Comparison of ENCODE assay signal across 8 cellular contexts in the genomic region with DNA sequence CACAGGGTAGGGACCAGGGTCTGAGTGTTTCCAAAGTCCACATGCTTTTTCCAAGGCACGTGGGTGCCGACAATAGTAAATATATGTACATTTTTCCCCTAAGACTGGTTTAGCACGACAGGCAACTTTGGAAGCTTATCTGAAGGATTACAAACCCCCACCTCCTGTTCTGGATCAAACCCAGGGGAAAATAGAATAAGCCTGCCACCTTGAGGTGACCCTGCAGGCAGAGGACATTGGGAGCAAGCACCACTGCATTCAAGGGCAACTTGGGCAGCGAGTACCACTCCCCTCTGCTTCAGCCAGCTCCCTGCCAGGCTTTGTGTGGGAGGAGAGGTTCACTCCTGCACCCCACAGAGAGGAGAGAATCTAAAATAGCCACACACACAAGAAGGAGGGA. TPM values are rescaled to one million over a fixed set of nuclear protein-coding genes. Genes with fewer than 3 reads are reported as not detected.
DNase-seq lines count a peak whose midpoint lies in the region; ATAC-seq, FAIRE-seq and TF ChIP-seq lines count a peak whose summit lies in the region.

No MANE protein-coding gene starts in this region.

- TF ChIP-seq CTCF in A673 (conservative IDR thresholded peaks at IDR 0.05; ENCODE audit: low read depth, low read length) (peak; percentile 40; the same call in 1 of the 2 replicates), GM23338 (conservative IDR thresholded peaks at IDR 0.05; ENCODE audit: low read depth in 2 of 2) (peak; percentile 58 to 88), epithelial cell of esophagus (IDR thresholded peaks at IDR 0.05; ENCODE audit: insufficient read depth, low read depth, low read length, missing control alignments) (peak; percentile 45), pancreas (IDR thresholded peaks at IDR 0.05) (no peak)

- H3K27ac Mint-ChIP-seq in GM23338 = no peak overlapping the region
- no peak overlapping the region for H3K27ac Mint-ChIP-seq in activated CD4-positive, alpha-beta memory T cell treated with anti-CD3 and anti-CD28 coated beads for 36 hours

- no peaks in the 10 kb centered on the region for H3K36me3 ChIP-seq in A673 (ENCODE audit: insufficient read depth, low read length, poor library complexity, severe bottlenecking)
- H3K36me3 ChIP-seq in GM23338 (ENCODE audit: insufficient read depth) = no peaks in the 10 kb centered on the region
- no peaks in the 10 kb centered on the region for H3K36me3 ChIP-seq in pancreas

- no peaks in the 10 kb centered on the region for H3F3A ChIP-seq in GM23338 (replicated peaks; ENCODE audit: low read depth)

- BruUV-seq in A673 (replicated peaks; lab: Mats Ljungman, UMichigan) = no TSS peak

- no peaks in the 10 kb centered on the region for H4K20me1 ChIP-seq in GM23338 (replicated peaks; ENCODE audit: insufficient read depth)

- H3K27me3 ChIP-seq in A673 (replicated peaks; ENCODE audit: insufficient read depth, low read depth, low read length, poor library complexity) = peaks cover 13% of the 10 kb centered on the region
- no peaks in the 10 kb centered on the region for H3K27me3 ChIP-seq in GM23338 (ENCODE audit: insufficient read depth)
- no peaks in the 10 kb centered on the region for H3K27me3 ChIP-seq in pancreas

- H3K4me3 ChIP-seq in A673 (ENCODE audit: low read depth, low read length, poor library complexity, severe bottlenecking) (no peak overlapping the region), GM23338 (no peak overlapping the region), epithelial cell of esophagus (ENCODE audit: low read length) (no peak overlapping the region), pancreas (no peak overlapping the region)

- H3K4me1 Mint-ChIP-seq in GM23338 = peaks cover 10% of the 10 kb centered on the region; the same call in 2 of the 3 replicates
- no peaks in the 10 kb centered on the region for H3K4me1 Mint-ChIP-seq in activated CD4-positive, alpha-beta memory T cell treated with anti-CD3 and anti-CD28 coated beads for 36 hours (ENCODE audit: low read depth)

- H3K27ac ChIP-seq in A673 (ENCODE audit: low read depth, low read length, poor library complexity, severe bottlenecking) (no peak overlapping the region), GM23338 (ENCODE audit: low read depth) (no peak overlapping the region), pancreas (no peak overlapping the region)

- WGBS in pancreas, 2 donors = 9 to 17% methylated on average over 4 of the region's 4 CpGs

- H3K4me2 ChIP-seq in GM23338 = 0 out of 2 replicates have a peak overlapping the region, but pooled peaks have one; percentile 25

- H3K27me3 Mint-ChIP-seq in GM23338 (ENCODE audit: insufficient read depth, low read depth, poor library complexity) = no peaks in the 10 kb centered on the region
- H3K27me3 Mint-ChIP-seq in activated CD4-positive, alpha-beta memory T cell treated with anti-CD3 and anti-CD28 coated beads for 36 hours = peaks cover 4% of the 10 kb centered on the region

- H3K9me3 ChIP-seq in A673 (ENCODE audit: low read depth, low read length, poor library complexity, severe bottlenecking) = no peaks in the 10 kb centered on the region
- no peaks in the 10 kb centered on the region for H3K9me3 ChIP-seq in pancreas

- no peaks in the 10 kb centered on the region for H3K36me3 Mint-ChIP-seq in GM23338 (ENCODE audit: low read depth)
- H3K36me3 Mint-ChIP-seq in activated CD4-positive, alpha-beta memory T cell treated with anti-CD3 and anti-CD28 coated beads for 36 hours = no peaks in the 10 kb centered on the region

- intact Hi-C loops in A673 (cut with micrococcal nuclease; ENCODE audit: unreplicated experiment) = no loop called here
- intact Hi-C loops in pancreas (cut with DNase I) = loop anchor here in 1 of 3 donors (10.0 kb wide), 1 partner anchor 305 kb away; no protein-coding TSS in a partner anchor
- intact Hi-C loops in activated CD4-positive, alpha-beta memory T cell treated with anti-CD3 and anti-CD28 coated beads for 36 hours (cut with micrococcal nuclease) = no loop called here

- H3K4me3 Mint-ChIP-seq in GM23338 = no peak overlapping the region
- no peak overlapping the region for H3K4me3 Mint-ChIP-seq in activated CD4-positive, alpha-beta memory T cell treated with anti-CD3 and anti-CD28 coated beads for 36 hours

- peak overlapping the region; percentile 67; the same call in 1 of the 2 replicates for H2AFZ ChIP-seq in GM23338

- no peak for FAIRE-seq in pancreas (lab: Jason Lieb, UNC)

- ATAC-seq in GM23338 (peak; percentile 98), pancreas (peak; percentile 76 to 88 (median 86)), HG02970 (IDR thresholded peaks at IDR 0.05; ENCODE audit: low FRiP score, unreplicated experiment) (no peak)

- no peaks in the 10 kb centered on the region for H3K9me3 Mint-ChIP-seq in GM23338
- no peaks in the 10 kb centered on the region for H3K9me3 Mint-ChIP-seq in activated CD4-positive, alpha-beta memory T cell treated with anti-CD3 and anti-CD28 coated beads for 36 hours

- CTCF ChIA-PET in A673 (lab: Charles Lee) = interaction anchor here (1.0 kb wide), 1 partner anchor 384 kb away, joined by 3 read pairs; no protein-coding TSS in a partner anchor
- CTCF ChIA-PET in activated CD4-positive, alpha-beta memory T cell treated with anti-CD3 and anti-CD28 coated beads for 36 hours (lab: Charles Lee) = interaction anchor here (1.1 kb wide), 1 partner anchor 385 kb away, joined by 3 read pairs; no protein-coding TSS in a partner anchor

- POLR2A ChIA-PET in A673 (lab: Charles Lee; ENCODE audit: low non-redundant PET) = no interaction called here
- POLR2A ChIA-PET in activated CD4-positive, alpha-beta memory T cell treated with anti-CD3 and anti-CD28 coated beads for 36 hours (lab: Charles Lee) = no interaction called here

- no peaks in the 10 kb centered on the region for H3K9me2 ChIP-seq in GM23338 (ENCODE audit: insufficient read depth)

- no peaks in the 10 kb centered on the region for H3K79me2 ChIP-seq in GM23338 (replicated peaks; ENCODE audit: insufficient read depth)

- DNase-seq in A673 (ENCODE audit: low spot score) (peak; percentile 24), GM23338 (ENCODE audit: low spot score) (peak; percentile 73), NCI-H69 (lab: John Stamatoyannopoulos, UW) (peak; percentile 66), epithelial cell of esophagus (ENCODE audit: low read depth) (peak; percentile 57), pancreas (peak in 3 of 6 donors; percentile 21 to 50 (median 29))
- DNase-seq in stimulated activated CD4-positive, alpha-beta T cell treated with anti-CD3 and anti-CD28 coated beads, Interleukin-12 subunit alpha, Interleukin-12 subunit beta, amount 100 ng/mL, for 4 hours = no peak
- DNase-seq in activated CD4-positive, alpha-beta memory T cell treated with anti-CD3 and anti-CD28 coated beads for 36 hours = no peak

- H3K4me1 ChIP-seq in A673 (ENCODE audit: insufficient read depth, low read length, poor library complexity, severe bottlenecking) (no peaks in the 10 kb centered on the region), GM23338 (ENCODE audit: insufficient read depth) (peaks cover 6% of the 10 kb centered on the region), pancreas (no peaks in the 10 kb centered on the region)

TF ChIP-seq in GM23338, 12 proteins besides CTCF, POLR2A, EP300 and RAD21 (continues in another document):
- TF ChIP-seq NANOG (IDR thresholded peaks at IDR 0.05; ENCODE audit: borderline replicate concordance) (no peak), JUNB (IDR thresholded peaks at IDR 0.05; ENCODE audit: unreplicated experiment) (no peak), EZH2 (IDR thresholded peaks at IDR 0.05; ENCODE audit: low read depth, unreplicated experiment) (no peak), STAT1 (IDR thresholded peaks at IDR 0.05; ENCODE audit: unreplicated experiment) (no peak), POLR2AphosphoS5 (IDR thresholded peaks at IDR 0.05; ENCODE audit: low read depth) (no peak), CREB1 (CRISPR knock-in tag; IDR thresholded peaks at IDR 0.05; ENCODE audit: low read depth) (no peak)
- TF ChIP-seq, protein P1, sequence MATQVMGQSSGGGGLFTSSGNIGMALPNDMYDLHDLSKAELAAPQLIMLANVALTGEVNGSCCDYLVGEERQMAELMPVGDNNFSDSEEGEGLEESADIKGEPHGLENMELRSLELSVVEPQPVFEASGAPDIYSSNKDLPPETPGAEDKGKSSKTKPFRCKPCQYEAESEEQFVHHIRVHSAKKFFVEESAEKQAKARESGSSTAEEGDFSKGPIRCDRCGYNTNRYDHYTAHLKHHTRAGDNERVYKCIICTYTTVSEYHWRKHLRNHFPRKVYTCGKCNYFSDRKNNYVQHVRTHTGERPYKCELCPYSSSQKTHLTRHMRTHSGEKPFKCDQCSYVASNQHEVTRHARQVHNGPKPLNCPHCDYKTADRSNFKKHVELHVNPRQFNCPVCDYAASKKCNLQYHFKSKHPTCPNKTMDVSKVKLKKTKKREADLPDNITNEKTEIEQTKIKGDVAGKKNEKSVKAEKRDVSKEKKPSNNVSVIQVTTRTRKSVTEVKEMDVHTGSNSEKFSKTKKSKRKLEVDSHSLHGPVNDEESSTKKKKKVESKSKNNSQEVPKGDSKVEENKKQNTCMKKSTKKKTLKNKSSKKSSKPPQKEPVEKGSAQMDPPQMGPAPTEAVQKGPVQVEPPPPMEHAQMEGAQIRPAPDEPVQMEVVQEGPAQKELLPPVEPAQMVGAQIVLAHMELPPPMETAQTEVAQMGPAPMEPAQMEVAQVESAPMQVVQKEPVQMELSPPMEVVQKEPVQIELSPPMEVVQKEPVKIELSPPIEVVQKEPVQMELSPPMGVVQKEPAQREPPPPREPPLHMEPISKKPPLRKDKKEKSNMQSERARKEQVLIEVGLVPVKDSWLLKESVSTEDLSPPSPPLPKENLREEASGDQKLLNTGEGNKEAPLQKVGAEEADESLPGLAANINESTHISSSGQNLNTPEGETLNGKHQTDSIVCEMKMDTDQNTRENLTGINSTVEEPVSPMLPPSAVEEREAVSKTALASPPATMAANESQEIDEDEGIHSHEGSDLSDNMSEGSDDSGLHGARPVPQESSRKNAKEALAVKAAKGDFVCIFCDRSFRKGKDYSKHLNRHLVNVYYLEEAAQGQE (IDR thresholded peaks at IDR 0.05; ENCODE audit: unreplicated experiment) = no peak

RNA-seq across cellular contexts. Expression of a gene that starts 44.8 kb away (rescaled TPM):
- not detected in 2 replicates for total RNA-seq in A673 (2021)
- 0.23 and 0.69 TPM in 2 replicates for total RNA-seq in GM23338 (2014; rRNA removed; shearing (Covaris generic))
- polyA plus RNA-seq in GM23338 (2016; fragmentation: Nextera tagmentation; extraction: Ambion mirVana) = 0.53 and 0.73 TPM in 2 replicates
- total RNA-seq in pancreas = 1 to 10 TPM; 1.2 to 2.9 (median 1.6) TPM
- polyA plus RNA-seq in pancreas = 1 to 10 TPM in 1 of 2 donors, under 1 TPM in 1; 0.68 to 3.7 TPM
- not detected for total RNA-seq in activated CD4-positive, alpha-beta memory T cell treated with anti-CD3 and anti-CD28 coated beads for 36 hours

Comparison
In these comparisons a context has a peak if more than half of its experiments do, and no peak if none do; other contexts are left out.
1. DNase-seq: peak in A673 (single experiment), GM23338 (single experiment), NCI-H69 (single experiment) and epithelial cell of esophagus (single experiment); none in stimulated activated CD4-positive, alpha-beta T cell treated with anti-CD3 and anti-CD28 coated beads, Interleukin-12 subunit alpha, Interleukin-12 subunit beta, amount 100 ng/mL, for 4 hours (single experiment) and activated CD4-positive, alpha-beta memory T cell treated with anti-CD3 and anti-CD28 coated beads for 36 hours (single experiment).
2. CTCF ChIP-seq: peak in A673 (single experiment), GM23338 (2 of 2) and epithelial cell of esophagus (single experiment); none in pancreas (0 of 4).